8 cellular contexts compared by ENCODE assay signal in genomic region chrX:3638280-3638873, GRCh38.
DNase-seq lines count a peak whose midpoint lies in the region; ATAC-seq and TF ChIP-seq lines count a peak whose summit lies in the region.

No MANE protein-coding gene starts in this region.

- no peaks in the 10 kb centered on the region for H4K20me1 ChIP-seq in OCI-LY7 (ENCODE audit: insufficient read depth, low read length)

- H3K27ac ChIP-seq in OCI-LY7 (ENCODE audit: low read depth, low read length, poor library complexity, severe bottlenecking) (no peak overlapping the region), iPS DF 6.9 (ENCODE audit: low read length) (no peak overlapping the region)

- no peaks in the 10 kb centered on the region for H3K4me1 ChIP-seq in OCI-LY7 (ENCODE audit: insufficient read depth, low read length, poor library complexity, severe bottlenecking)
- no peaks in the 10 kb centered on the region for H3K4me1 ChIP-seq in iPS DF 6.9 (ENCODE audit: control insufficient read depth, insufficient read depth, low read length)

- POLR2A ChIA-PET in OCI-LY7 (lab: Charles Lee), result no interaction called here

- H3K9me3 ChIP-seq in OCI-LY7 (ENCODE audit: low read length), result no peaks in the 10 kb centered on the region
- no peaks in the 10 kb centered on the region for H3K9me3 ChIP-seq in iPS DF 6.9 (ENCODE audit: control insufficient read depth, insufficient read depth, low read length)

- H3K4me3 ChIP-seq in OCI-LY7 (ENCODE audit: low read depth, low read length, poor library complexity, severe bottlenecking), result no peak overlapping the region
- H3K4me3 ChIP-seq in iPS DF 6.9 (ENCODE audit: low read length), result no peak overlapping the region

- no TSS peak for BruUV-seq in OCI-LY7 (replicated peaks; lab: Mats Ljungman, UMichigan)

- H3K36me3 ChIP-seq in OCI-LY7 (ENCODE audit: insufficient read depth, low read length), result peaks cover under 1% of the 10 kb centered on the region
- H3K36me3 ChIP-seq in iPS DF 6.9 (ENCODE audit: control insufficient read depth, insufficient read depth, low read length), result no peaks in the 10 kb centered on the region

- no peaks in the 10 kb centered on the region for H3K9me2 ChIP-seq in OCI-LY7 (ENCODE audit: insufficient read depth, low read length)

- CTCF ChIA-PET in OCI-LY7 (lab: Charles Lee; ENCODE audit: unreplicated experiment), result no interaction called here

- no peaks in the 10 kb centered on the region for H3K79me2 ChIP-seq in OCI-LY7 (ENCODE audit: insufficient read depth, low read depth, low read length)

- peak; percentile 74 for ATAC-seq in HG02763 (IDR thresholded peaks at IDR 0.05; ENCODE audit: unreplicated experiment)

- H3K4me2 ChIP-seq in OCI-LY7 (ENCODE audit: low read length), result no peak overlapping the region

- intact Hi-C loops in OCI-LY7 (cut with micrococcal nuclease; ENCODE audit: unreplicated experiment), result no loop called here

- TF ChIP-seq CTCF in OCI-LY7 (conservative IDR thresholded peaks at IDR 0.05; ENCODE audit: low read length), result peak; percentile 75

- no peak overlapping the region for H2AFZ ChIP-seq in OCI-LY7 (ENCODE audit: low read length)

- DNase-seq in NOMO-1 treated with DMSO at 0.1 percent for 48 hours (lab: John Stamatoyannopoulos, UW; ENCODE audit: unreplicated experiment) (peak; percentile 40), NOMO-1 treated with dmso at 0.1 percent for 144 hours (lab: John Stamatoyannopoulos, UW; ENCODE audit: unreplicated experiment) (no peak), OCI-LY7 (ENCODE audit: low spot score) (peak; percentile 18), amniotic epithelial cell (ENCODE audit: low read depth) (peak; percentile 12), iPS DF 6.9 (ENCODE audit: low read depth, low spot score) (peak; percentile 5), KG1 (lab: John Stamatoyannopoulos, UW) (no peak)
- peak; percentile 4 for DNase-seq in stimulated activated CD4-positive, alpha-beta T cell treated with anti-CD3 and anti-CD28 coated beads, Interleukin-2, amount 100 ng/mL, for 4 hours (ENCODE audit: low read depth)

- WGBS in iPS DF 6.9 (ENCODE audit: insufficient coverage, insufficient read length), result no CpG with 5 or more reads among the region's 6 CpGs

- H3K27me3 ChIP-seq in iPS DF 6.9 (ENCODE audit: control insufficient read depth, insufficient read depth, low read length), result no peaks in the 10 kb centered on the region

Comparison
In these comparisons a context has a peak if more than half of its experiments do, and no peak if none do; other contexts are left out.
1. DNase-seq: peak in NOMO-1 treated with DMSO at 0.1 percent for 48 hours (single experiment), OCI-LY7 (single experiment), amniotic epithelial cell (single experiment), iPS DF 6.9 (single experiment) and stimulated activated CD4-positive, alpha-beta T cell treated with anti-CD3 and anti-CD28 coated beads, Interleukin-2, amount 100 ng/mL, for 4 hours (single experiment); none in NOMO-1 treated with dmso at 0.1 percent for 144 hours (single experiment) and KG1 (single experiment).